Comparison of ENCODE assay signal across 9 cellular contexts in the genomic region with DNA sequence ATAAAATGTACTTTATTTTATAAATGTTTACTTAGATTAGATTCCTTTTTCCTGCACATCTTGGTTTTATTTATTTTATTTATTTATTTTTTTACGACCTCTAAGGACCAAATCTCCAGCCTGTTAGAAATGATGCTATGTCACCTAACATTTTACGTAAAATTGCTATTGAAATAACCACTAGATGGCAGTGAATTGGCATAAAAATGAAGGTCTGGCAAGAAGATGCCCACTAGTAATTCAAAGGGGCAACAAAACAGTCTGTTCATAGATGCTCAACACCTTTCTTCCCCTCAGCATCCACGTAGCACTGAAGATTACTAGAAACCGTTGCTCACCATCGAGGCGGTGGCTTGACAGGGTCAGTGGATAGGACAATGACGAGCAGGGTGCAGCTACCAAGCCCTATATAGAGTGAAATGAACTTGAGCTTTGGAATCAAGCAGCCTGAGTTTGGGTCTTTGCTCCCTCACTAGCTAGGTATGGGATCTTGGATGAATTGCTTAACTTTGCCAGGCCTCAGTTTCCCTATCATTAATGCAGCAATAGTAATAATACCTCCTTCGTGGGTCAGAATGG.
DNase-seq lines count a peak whose midpoint lies in the region; ATAC-seq and TF ChIP-seq lines count a peak whose summit lies in the region.
"Had no signal": no experiment of that assay in that cellular context is flagged by ENCODE, and none has a peak within 500 bp of the region (broad histone marks: within the 10 kb centered on the region; RNA-seq: fewer than 3 reads in every experiment).

No MANE protein-coding gene starts in this region.

- H3K27me3 ChIP-seq in MG63, result no peaks in the 10 kb centered on the region

- CTCF ChIA-PET in WTC11 (lab: Charles Lee), result interaction anchor here (0.6 to 3.5 kb wide), 14 partner anchors 22 to 377 kb away, joined by 3 to 77 read pairs (median 3); no protein-coding TSS in a partner anchor

- H3K9me3 ChIP-seq in MG63, result no peaks in the 10 kb centered on the region

- H3K27me3 Mint-ChIP-seq in WTC11 (ENCODE audit: low read depth), result no peaks in the 10 kb centered on the region

- POLR2A ChIA-PET in WTC11 (lab: Charles Lee), result no interaction called here

- H3K9me3 Mint-ChIP-seq in WTC11, result peaks cover 11% of the 10 kb centered on the region

- H3K4me1 Mint-ChIP-seq in WTC11, result peaks cover 30% of the 10 kb centered on the region

- ATAC-seq in WTC11 (peak; percentile 21), GM18511 (IDR thresholded peaks at IDR 0.05; ENCODE audit: unreplicated experiment) (no peak), GM21529 (IDR thresholded peaks at IDR 0.05; ENCODE audit: unreplicated experiment) (no peak)

- H3K27ac Mint-ChIP-seq in WTC11, result no peak overlapping the region

- H3K36me3 ChIP-seq in MG63, result no peaks in the 10 kb centered on the region

- peak; percentile 44 for TF ChIP-seq CTCF in WTC11 (IDR thresholded peaks at IDR 0.05)

- H3K4me3 ChIP-seq in MG63, result no peak overlapping the region
- H3K4me3 ChIP-seq: lung had no signal

- peaks cover 9% of the 10 kb centered on the region; the same call in 1 of the 2 replicates for H3K36me3 Mint-ChIP-seq in WTC11

- no peak overlapping the region for H3K4me3 Mint-ChIP-seq in WTC11

- DNase-seq in ELR (ENCODE audit: low read depth) (peak; percentile 22), NAMALWA (ENCODE audit: low spot score) (peak; percentile 43), WTC11 (ENCODE audit: low spot score) (no peak), iPS-NIHi11 (ENCODE audit: low spot score) (peak; percentile 36), MG63 (no peak)
- no peak for DNase-seq in activated CD4-positive, CD25-positive, alpha-beta regulatory T cell treated with anti-CD3 and anti-CD28 coated beads, Interleukin-2, amount 50 U/mL, for 72 hours

TF ChIP-seq in WTC11, 78 proteins besides CTCF, POLR2A, EP300 and RAD21:
- TF ChIP-seq NR2C2 (CRISPR knock-in tag; IDR thresholded peaks at IDR 0.05), result no peak
- TF ChIP-seq GRHL2 (CRISPR knock-in tag; IDR thresholded peaks at IDR 0.05; ENCODE audit: insufficient replicate concordance, severe bottlenecking), result no peak
- no peak for TF ChIP-seq RELA (CRISPR knock-in tag; IDR thresholded peaks at IDR 0.05; ENCODE audit: borderline replicate concordance)
- TF ChIP-seq, protein P1, sequence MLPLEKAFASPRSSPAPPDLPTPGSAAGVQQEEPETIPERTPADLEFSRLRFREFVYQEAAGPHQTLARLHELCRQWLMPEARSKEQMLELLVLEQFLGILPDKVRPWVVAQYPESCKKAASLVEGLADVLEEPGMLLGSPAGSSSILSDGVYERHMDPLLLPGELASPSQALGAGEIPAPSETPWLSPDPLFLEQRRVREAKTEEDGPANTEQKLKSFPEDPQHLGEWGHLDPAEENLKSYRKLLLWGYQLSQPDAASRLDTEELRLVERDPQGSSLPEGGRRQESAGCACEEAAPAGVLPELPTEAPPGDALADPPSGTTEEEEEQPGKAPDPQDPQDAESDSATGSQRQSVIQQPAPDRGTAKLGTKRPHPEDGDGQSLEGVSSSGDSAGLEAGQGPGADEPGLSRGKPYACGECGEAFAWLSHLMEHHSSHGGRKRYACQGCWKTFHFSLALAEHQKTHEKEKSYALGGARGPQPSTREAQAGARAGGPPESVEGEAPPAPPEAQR (CRISPR knock-in tag; IDR thresholded peaks at IDR 0.05), result no peak
- TF ChIP-seq, protein P2, sequence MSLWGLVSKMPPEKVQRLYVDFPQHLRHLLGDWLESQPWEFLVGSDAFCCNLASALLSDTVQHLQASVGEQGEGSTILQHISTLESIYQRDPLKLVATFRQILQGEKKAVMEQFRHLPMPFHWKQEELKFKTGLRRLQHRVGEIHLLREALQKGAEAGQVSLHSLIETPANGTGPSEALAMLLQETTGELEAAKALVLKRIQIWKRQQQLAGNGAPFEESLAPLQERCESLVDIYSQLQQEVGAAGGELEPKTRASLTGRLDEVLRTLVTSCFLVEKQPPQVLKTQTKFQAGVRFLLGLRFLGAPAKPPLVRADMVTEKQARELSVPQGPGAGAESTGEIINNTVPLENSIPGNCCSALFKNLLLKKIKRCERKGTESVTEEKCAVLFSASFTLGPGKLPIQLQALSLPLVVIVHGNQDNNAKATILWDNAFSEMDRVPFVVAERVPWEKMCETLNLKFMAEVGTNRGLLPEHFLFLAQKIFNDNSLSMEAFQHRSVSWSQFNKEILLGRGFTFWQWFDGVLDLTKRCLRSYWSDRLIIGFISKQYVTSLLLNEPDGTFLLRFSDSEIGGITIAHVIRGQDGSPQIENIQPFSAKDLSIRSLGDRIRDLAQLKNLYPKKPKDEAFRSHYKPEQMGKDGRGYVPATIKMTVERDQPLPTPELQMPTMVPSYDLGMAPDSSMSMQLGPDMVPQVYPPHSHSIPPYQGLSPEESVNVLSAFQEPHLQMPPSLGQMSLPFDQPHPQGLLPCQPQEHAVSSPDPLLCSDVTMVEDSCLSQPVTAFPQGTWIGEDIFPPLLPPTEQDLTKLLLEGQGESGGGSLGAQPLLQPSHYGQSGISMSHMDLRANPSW (CRISPR knock-in tag; conservative IDR thresholded peaks at IDR 0.05; ENCODE audit: low read depth), result no peak
- no peak for TF ChIP-seq RORB (CRISPR knock-in tag; IDR thresholded peaks at IDR 0.05)
- no peak for TF ChIP-seq ELF4 (CRISPR knock-in tag; IDR thresholded peaks at IDR 0.05; ENCODE audit: low read depth)
- TF ChIP-seq MXD4 (CRISPR knock-in tag; IDR thresholded peaks at IDR 0.05; ENCODE audit: borderline replicate concordance), result no peak
- no peak for TF ChIP-seq HMGA2 (CRISPR knock-in tag; IDR thresholded peaks at IDR 0.05)
- TF ChIP-seq, protein P3, sequence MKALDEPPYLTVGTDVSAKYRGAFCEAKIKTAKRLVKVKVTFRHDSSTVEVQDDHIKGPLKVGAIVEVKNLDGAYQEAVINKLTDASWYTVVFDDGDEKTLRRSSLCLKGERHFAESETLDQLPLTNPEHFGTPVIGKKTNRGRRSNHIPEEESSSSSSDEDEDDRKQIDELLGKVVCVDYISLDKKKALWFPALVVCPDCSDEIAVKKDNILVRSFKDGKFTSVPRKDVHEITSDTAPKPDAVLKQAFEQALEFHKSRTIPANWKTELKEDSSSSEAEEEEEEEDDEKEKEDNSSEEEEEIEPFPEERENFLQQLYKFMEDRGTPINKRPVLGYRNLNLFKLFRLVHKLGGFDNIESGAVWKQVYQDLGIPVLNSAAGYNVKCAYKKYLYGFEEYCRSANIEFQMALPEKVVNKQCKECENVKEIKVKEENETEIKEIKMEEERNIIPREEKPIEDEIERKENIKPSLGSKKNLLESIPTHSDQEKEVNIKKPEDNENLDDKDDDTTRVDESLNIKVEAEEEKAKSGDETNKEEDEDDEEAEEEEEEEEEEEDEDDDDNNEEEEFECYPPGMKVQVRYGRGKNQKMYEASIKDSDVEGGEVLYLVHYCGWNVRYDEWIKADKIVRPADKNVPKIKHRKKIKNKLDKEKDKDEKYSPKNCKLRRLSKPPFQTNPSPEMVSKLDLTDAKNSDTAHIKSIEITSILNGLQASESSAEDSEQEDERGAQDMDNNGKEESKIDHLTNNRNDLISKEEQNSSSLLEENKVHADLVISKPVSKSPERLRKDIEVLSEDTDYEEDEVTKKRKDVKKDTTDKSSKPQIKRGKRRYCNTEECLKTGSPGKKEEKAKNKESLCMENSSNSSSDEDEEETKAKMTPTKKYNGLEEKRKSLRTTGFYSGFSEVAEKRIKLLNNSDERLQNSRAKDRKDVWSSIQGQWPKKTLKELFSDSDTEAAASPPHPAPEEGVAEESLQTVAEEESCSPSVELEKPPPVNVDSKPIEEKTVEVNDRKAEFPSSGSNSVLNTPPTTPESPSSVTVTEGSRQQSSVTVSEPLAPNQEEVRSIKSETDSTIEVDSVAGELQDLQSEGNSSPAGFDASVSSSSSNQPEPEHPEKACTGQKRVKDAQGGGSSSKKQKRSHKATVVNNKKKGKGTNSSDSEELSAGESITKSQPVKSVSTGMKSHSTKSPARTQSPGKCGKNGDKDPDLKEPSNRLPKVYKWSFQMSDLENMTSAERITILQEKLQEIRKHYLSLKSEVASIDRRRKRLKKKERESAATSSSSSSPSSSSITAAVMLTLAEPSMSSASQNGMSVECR (CRISPR knock-in tag; IDR thresholded peaks at IDR 0.05; ENCODE audit: borderline replicate concordance), result no peak
- TF ChIP-seq SMAD4 (CRISPR knock-in tag; IDR thresholded peaks at IDR 0.05), result no peak
TF ChIP-seq in WTC11: peak in this region for 0.

Comparison
In these comparisons a context has a peak if more than half of its experiments do, and no peak if none do; other contexts are left out.
1. DNase-seq: peak in ELR (single experiment), NAMALWA (single experiment) and iPS-NIHi11 (single experiment); none in WTC11 (single experiment), activated CD4-positive, CD25-positive, alpha-beta regulatory T cell treated with anti-CD3 and anti-CD28 coated beads, Interleukin-2, amount 50 U/mL, for 72 hours (single experiment) and MG63 (single experiment).